ENCODE assay signal across 13 cellular contexts in the genomic region with DNA sequence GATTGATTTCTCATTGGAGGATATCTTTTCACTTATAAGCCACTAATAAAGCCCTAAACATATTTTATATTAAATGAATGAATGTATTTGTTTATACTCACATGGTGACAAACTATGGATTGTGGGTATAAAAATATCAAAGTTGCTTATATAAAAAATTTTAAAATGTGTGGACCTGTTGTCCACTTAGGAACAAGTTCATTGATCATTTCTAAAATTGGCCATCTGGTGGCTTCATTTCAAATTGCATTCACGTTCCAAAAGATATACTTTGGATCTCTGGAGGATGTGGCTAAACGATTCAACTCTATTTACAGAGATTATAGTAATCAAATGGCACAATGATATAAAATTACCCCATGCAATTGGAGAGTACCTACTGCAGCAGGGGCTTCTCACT. TPM values are rescaled to one million over a fixed set of nuclear protein-coding genes. Genes with fewer than 3 reads are reported as not detected.
DNase-seq lines count a peak whose midpoint lies in the region; ATAC-seq and TF ChIP-seq lines count a peak whose summit lies in the region.
"Had no signal": no experiment of that assay in that cellular context is flagged by ENCODE, and none has a peak within 500 bp of the region (broad histone marks: within the 10 kb centered on the region; RNA-seq: fewer than 3 reads in every experiment).

No MANE protein-coding gene starts in this region.

- H3K4me2 ChIP-seq in GM23338 (no peak overlapping the region), mammary epithelial cell (ENCODE audit: insufficient read depth, low read depth, low read length) (no peak overlapping the region), neuronal stem cell (ENCODE audit: insufficient read depth, low read length, poor library complexity, severe bottlenecking) (no peak overlapping the region)

- DNase-seq in GM23338 (ENCODE audit: low spot score) (peak; percentile 35), NCI-H748 (lab: John Stamatoyannopoulos, UW; ENCODE audit: unreplicated experiment) (peak; percentile 31), mammary epithelial cell (peak; percentile 2), neuronal stem cell (ENCODE audit: low spot score) (no peak), UCSD-AML1 (lab: John Stamatoyannopoulos, UW; ENCODE audit: unreplicated experiment) (no peak), activated gamma-delta T cell (lab: John Stamatoyannopoulos, UW) (no peak)
- DNase-seq: activated CD4-positive, alpha-beta T cell treated with anti-CD3 and anti-CD28 coated beads for 36 hours; activated T-cell treated with anti-CD3 and anti-CD28 coated beads, Interleukin-2, amount 50 U/mL, for 1 hour; Caco-2; T-cell had no signal

- H4K8ac ChIP-seq in neuronal stem cell (ENCODE audit: low read depth, low read length): no peak overlapping the region

- no peak overlapping the region for H2BK120ac ChIP-seq in neuronal stem cell (ENCODE audit: low read depth, low read length)

- H3K9me3 ChIP-seq in mammary epithelial cell (replicated peaks; ENCODE audit: insufficient read depth, low read length): no peaks in the 10 kb centered on the region
- no peaks in the 10 kb centered on the region for H3K9me3 ChIP-seq in neuronal stem cell (replicated peaks in 1 of 2; ENCODE audit: control insufficient read depth in 2 of 2, insufficient read depth in 1 of 2, low read depth in 1 of 2, low read length in 2 of 2)
- H3K9me3 ChIP-seq: Caco-2 had no signal

- H3K27ac Mint-ChIP-seq in GM23338: no peak overlapping the region
- H3K27ac Mint-ChIP-seq: activated CD4-positive, alpha-beta T cell treated with anti-CD3 and anti-CD28 coated beads for 36 hours; T-cell had no signal

- no peak overlapping the region for H3K4me3 Mint-ChIP-seq in GM23338
- H3K4me3 Mint-ChIP-seq: activated CD4-positive, alpha-beta T cell treated with anti-CD3 and anti-CD28 coated beads for 36 hours; T-cell had no signal

- no peak overlapping the region for H3K18ac ChIP-seq in neuronal stem cell (ENCODE audit: low read length)

- H4K91ac ChIP-seq in neuronal stem cell (ENCODE audit: low read depth, low read length, poor library complexity): no peak overlapping the region

- H2BK15ac ChIP-seq in neuronal stem cell (ENCODE audit: low read length): no peak overlapping the region

- H3K4me1 ChIP-seq in GM23338 (ENCODE audit: insufficient read depth) (no peaks in the 10 kb centered on the region), mammary epithelial cell (ENCODE audit: insufficient read depth, low read length) (no peaks in the 10 kb centered on the region), neuronal stem cell (ENCODE audit: control insufficient read depth in 2 of 2, insufficient read depth in 1 of 2, low read depth in 1 of 2, low read length in 2 of 2) (peaks cover 0 to 4% of the 10 kb centered on the region in 2 donors)
- H3K4me1 ChIP-seq: Caco-2 had no signal

- 0 out of 2 replicates have a peak, but pooled peaks cover 3% of the 10 kb centered on the region for H3K9me2 ChIP-seq in GM23338 (ENCODE audit: insufficient read depth)

- H2BK5ac ChIP-seq in neuronal stem cell (ENCODE audit: low read length): no peak overlapping the region

- CTCF ChIA-PET in mammary epithelial cell (lab: Charles Lee; ENCODE audit: low non-redundant PET): no interaction called here

- no peak overlapping the region for H2BK12ac ChIP-seq in neuronal stem cell (ENCODE audit: low read length)

- dilution Hi-C loops in mammary epithelial cell (cut with HindIII; ENCODE audit: low sequenced_read_pairs): no loop called here

- H3K27me3 ChIP-seq in GM23338 (ENCODE audit: insufficient read depth) (no peaks in the 10 kb centered on the region), mammary epithelial cell (ENCODE audit: insufficient read depth, low read length) (no peaks in the 10 kb centered on the region), neuronal stem cell (ENCODE audit: control insufficient read depth in 3 of 3, insufficient read depth in 3 of 3, low read depth in 1 of 3, low read length in 3 of 3) (no peaks in the 10 kb centered on the region)

- intact Hi-C loops in mammary epithelial cell (cut with micrococcal nuclease): no loop called here

- TF ChIP-seq CTCF in GM23338 (conservative IDR thresholded peaks at IDR 0.05; ENCODE audit: low read depth in 2 of 2): peak in 1 of 2 experiments; percentile 57; a peak in 3 of 4 replicates
- TF ChIP-seq CTCF in mammary epithelial cell (conservative IDR thresholded peaks at IDR 0.05 in 1 of 2, IDR thresholded peaks at IDR 0.05 in 1 of 2; ENCODE audit: extremely low read depth in 1 of 2, insufficient read depth in 1 of 2, low read depth in 1 of 2, low read length in 2 of 2): peak; percentile 10 to 32

- ATAC-seq in GM23338: no peak
- no peak for ATAC-seq in HG03460 (IDR thresholded peaks at IDR 0.05; ENCODE audit: unreplicated experiment)
- ATAC-seq: activated CD4-positive, alpha-beta T cell treated with anti-CD3 and anti-CD28 coated beads for 36 hours; T-cell had no signal

- no peak overlapping the region for H3K23ac ChIP-seq in neuronal stem cell (ENCODE audit: low read depth, low read length, poor library complexity)

- no peak overlapping the region for H3K14ac ChIP-seq in neuronal stem cell (ENCODE audit: low read length)

- no peaks in the 10 kb centered on the region for H3K36me3 Mint-ChIP-seq in GM23338 (ENCODE audit: low read depth)
- H3K36me3 Mint-ChIP-seq: T-cell had no signal

- no peak overlapping the region for H2AK5ac ChIP-seq in neuronal stem cell (ENCODE audit: low read depth, low read length)

- WGBS in mammary epithelial cell (ENCODE audit: low coverage, missing lambda C conversion rate): 18% methylated on average over 2 of the region's 2 CpGs
- no CpG with 5 or more reads among the region's 2 CpGs for WGBS in neuronal stem cell (ENCODE audit: extremely low coverage in 2 of 2, insufficient read length in 2 of 2, insufficient replicate concordance in 1 of 2), 2 donors

- no peaks in the 10 kb centered on the region for H3K79me1 ChIP-seq in neuronal stem cell (ENCODE audit: low read depth, low read length)

- H3K4me1 Mint-ChIP-seq in GM23338: peaks cover 8% of the 10 kb centered on the region; the same call in 2 of the 3 replicates
- H3K4me1 Mint-ChIP-seq: activated CD4-positive, alpha-beta T cell treated with anti-CD3 and anti-CD28 coated beads for 36 hours; T-cell had no signal

- H4K20me1 ChIP-seq in GM23338 (replicated peaks; ENCODE audit: insufficient read depth): no peaks in the 10 kb centered on the region
- H4K20me1 ChIP-seq in mammary epithelial cell (ENCODE audit: insufficient read depth, low read length): no peaks in the 10 kb centered on the region

- in situ Hi-C loops in mammary epithelial cell (cut with MboI; ENCODE audit: low sequenced_read_pairs in 2 of 2): no loop called here

- H3K79me2 ChIP-seq in GM23338 (replicated peaks; ENCODE audit: insufficient read depth): no peaks in the 10 kb centered on the region
- H3K79me2 ChIP-seq in mammary epithelial cell (ENCODE audit: insufficient read depth, low read length): no peaks in the 10 kb centered on the region

- H2AFZ ChIP-seq in GM23338: no peak overlapping the region
- no peak overlapping the region for H2AFZ ChIP-seq in mammary epithelial cell (ENCODE audit: low read depth, low read length)
- peak overlapping the region; percentile 9 for H2AFZ ChIP-seq in neuronal stem cell (ENCODE audit: low read length)

- no peaks in the 10 kb centered on the region for H3F3A ChIP-seq in GM23338 (replicated peaks; ENCODE audit: low read depth)

- no peaks in the 10 kb centered on the region for H3K9me3 Mint-ChIP-seq in GM23338

- no peak overlapping the region for H3K27ac ChIP-seq in GM23338 (ENCODE audit: low read depth)
- no peak overlapping the region for H3K27ac ChIP-seq in mammary epithelial cell (ENCODE audit: insufficient read depth, low read depth, low read length)
- no peak overlapping the region for H3K27ac ChIP-seq in neuronal stem cell (replicated peaks; ENCODE audit: low read length)

- no peak overlapping the region for H3K9ac ChIP-seq in mammary epithelial cell (ENCODE audit: insufficient read depth, low read length)
- no peak overlapping the region for H3K9ac ChIP-seq in neuronal stem cell (ENCODE audit: low read depth, low read length, poor library complexity)

- no peak overlapping the region for H3K4ac ChIP-seq in neuronal stem cell (ENCODE audit: low read length)

- H3K4me3 ChIP-seq in GM23338 (no peak overlapping the region), mammary epithelial cell (replicated peaks in 1 of 3; ENCODE audit: insufficient read depth in 1 of 3, low read depth in 2 of 3, low read length in 3 of 3) (no peak overlapping the region), neuronal stem cell (ENCODE audit: low read length in 2 of 2) (no peak overlapping the region)

- H3K27me3 Mint-ChIP-seq in GM23338 (ENCODE audit: insufficient read depth, low read depth, poor library complexity): no peaks in the 10 kb centered on the region
- H3K27me3 Mint-ChIP-seq: activated CD4-positive, alpha-beta T cell treated with anti-CD3 and anti-CD28 coated beads for 36 hours; T-cell had no signal

- H3K36me3 ChIP-seq in GM23338 (ENCODE audit: insufficient read depth) (no peaks in the 10 kb centered on the region), mammary epithelial cell (ENCODE audit: insufficient read depth, low read length) (no peaks in the 10 kb centered on the region), neuronal stem cell (replicated peaks in 1 of 2; ENCODE audit: control insufficient read depth in 2 of 2, insufficient read depth in 2 of 2, low read length in 2 of 2) (no peaks in the 10 kb centered on the region)

- no TSS peak for BruUV-seq in mammary epithelial cell (replicated peaks; lab: Mats Ljungman, UMichigan)

TF ChIP-seq in GM23338, 12 proteins besides CTCF, POLR2A, EP300 and RAD21 (continues in another document):
- no peak for TF ChIP-seq ZNF331 (CRISPR knock-in tag; IDR thresholded peaks at IDR 0.05; ENCODE audit: low read depth)

RNA-seq across cellular contexts. Expression of a gene that starts 32.5 kb away (rescaled TPM):
- total RNA-seq in GM23338 (2014; rRNA removed; shearing (Covaris generic)): 0.27 and 0.49 TPM in 2 replicates
- polyA plus RNA-seq in GM23338 (2016; fragmentation: Nextera tagmentation; extraction: Ambion mirVana) (0.06 and 0.10 TPM in 2 replicates), mammary epithelial cell (not detected)
- not detected for total RNA-seq in mammary epithelial cell
- not detected for polyA minus RNA-seq in mammary epithelial cell
- 0.06 TPM for polyA plus RNA-seq in neuronal stem cell (2013, experiment 1 of 2)
- polyA plus RNA-seq in neuronal stem cell (2013, experiment 2 of 2): 0.06 TPM
- total RNA-seq: activated CD4-positive, alpha-beta T cell treated with anti-CD3 and anti-CD28 coated beads for 36 hours; dermis microvascular lymphatic vessel endothelial cell; lung microvascular endothelial cell; T-cell had no signal

Comparison
In these comparisons a context has a peak if more than half of its experiments do, and no peak if none do; other contexts are left out.
1. DNase-seq: peak in GM23338 (single experiment), NCI-H748 (single experiment) and mammary epithelial cell (single experiment); none in neuronal stem cell (single experiment), UCSD-AML1 (single experiment) and activated gamma-delta T cell (single experiment).